Comparison of ENCODE assay signal across 8 cellular contexts in genomic region chr1:17405898-17406759, GRCh38. TPM values are rescaled to one million over a fixed set of nuclear protein-coding genes. Genes with fewer than 3 reads are reported as not detected.
DNase-seq lines count a peak whose midpoint lies in the region; ATAC-seq, FAIRE-seq and TF ChIP-seq lines count a peak whose summit lies in the region.

No MANE protein-coding gene starts in this region.

- H3K36me3 ChIP-seq in astrocyte (ENCODE audit: insufficient read depth, low read length): peaks cover 16% of the 10 kb centered on the region
- H3K36me3 ChIP-seq in sigmoid colon: peaks cover 10 to 42% (median 24%) of the 10 kb centered on the region in 4 donors
- peaks cover 32% of the 10 kb centered on the region for H3K36me3 ChIP-seq in effector memory CD4-positive, alpha-beta T cell (ENCODE audit: control insufficient read depth, insufficient read depth, low read length)

- H3K4me3 ChIP-seq in astrocyte (ENCODE audit: insufficient read depth, low read depth, low read length) (no peak overlapping the region), sigmoid colon (no peak overlapping the region)
- no peak overlapping the region for H3K4me3 ChIP-seq in effector memory CD4-positive, alpha-beta T cell (ENCODE audit: insufficient read depth, low read depth, low read length, poor library complexity, severe bottlenecking)

- TF ChIP-seq POLR2A in sigmoid colon (IDR thresholded peaks at IDR 0.05): no peak

- no peak overlapping the region for H3K27ac ChIP-seq in astrocyte (ENCODE audit: low read depth, low read length)
- no peak overlapping the region for H3K27ac ChIP-seq in sigmoid colon
- no peak overlapping the region for H3K27ac ChIP-seq in effector memory CD4-positive, alpha-beta T cell (ENCODE audit: insufficient read depth, low read length, poor library complexity, severe bottlenecking)

- H4K20me1 ChIP-seq in astrocyte (ENCODE audit: insufficient read depth, low read length): peaks cover 39% of the 10 kb centered on the region

- H3K36me3 Mint-ChIP-seq in astrocyte (ENCODE audit: low read depth, unreplicated experiment): peaks cover 13% of the 10 kb centered on the region

- H3K79me2 ChIP-seq in astrocyte (ENCODE audit: insufficient read depth, low read length): no peaks in the 10 kb centered on the region

- H3K27me3 Mint-ChIP-seq in astrocyte (ENCODE audit: low read depth, unreplicated experiment): no peaks in the 10 kb centered on the region

- in situ Hi-C loops in G401 (cut with HindIII; ENCODE audit: low sequenced_read_pairs) (no loop called here), SK-MEL-5 (cut with HindIII; ENCODE audit: low pct_unique_long_range_greater_than_20kb, low sequenced_read_pairs) (no loop called here)

- no peak overlapping the region for H2AFZ ChIP-seq in astrocyte (ENCODE audit: low read depth, low read length)

- TF ChIP-seq CTCF in astrocyte (IDR thresholded peaks at IDR 0.05; ENCODE audit: insufficient read depth, low read depth, low read length): peak; percentile 59
- peak; percentile 8 to 76 (median 56) for TF ChIP-seq CTCF in sigmoid colon (IDR thresholded peaks at IDR 0.05)

- no peak for ATAC-seq in GM19324 (IDR thresholded peaks at IDR 0.05; ENCODE audit: low FRiP score, unreplicated experiment)

- H3K4me2 ChIP-seq in astrocyte (ENCODE audit: low read length): no peak overlapping the region

- no peak overlapping the region for H3K4me3 Mint-ChIP-seq in astrocyte (ENCODE audit: unreplicated experiment)

- DNase-seq in G401 (ENCODE audit: low spot score) (peak; percentile 78), HS-5 (ENCODE audit: low read depth) (peak; percentile 9), SK-MEL-5 (ENCODE audit: low read depth, low spot score) (peak; percentile 73), astrocyte (ENCODE audit: low read depth) (peak; percentile 23), hepatic stellate cell (ENCODE audit: low spot score) (peak; percentile 85), sigmoid colon (no peak)
- DNase-seq in effector memory CD4-positive, alpha-beta T cell: no peak

- no peak for FAIRE-seq in astrocyte (lab: Jason Lieb, UNC)

- H3K27ac Mint-ChIP-seq in astrocyte (ENCODE audit: unreplicated experiment): no peak overlapping the region

- H3K4me1 ChIP-seq in astrocyte (ENCODE audit: insufficient read depth, low read length) (no peaks in the 10 kb centered on the region), sigmoid colon (no peaks in the 10 kb centered on the region)
- no peaks in the 10 kb centered on the region for H3K4me1 ChIP-seq in effector memory CD4-positive, alpha-beta T cell (ENCODE audit: control insufficient read depth, insufficient read depth, low read length, poor library complexity, severe bottlenecking)

- no peak for TF ChIP-seq EP300 in sigmoid colon (IDR thresholded peaks at IDR 0.05)

- H3K4me1 Mint-ChIP-seq in astrocyte (ENCODE audit: low read depth, unreplicated experiment): no peaks in the 10 kb centered on the region

- intact Hi-C loops in sigmoid colon (cut with DNase I): loop anchor here (10.0 kb wide), 1 partner anchor 281 kb away; no protein-coding TSS in a partner anchor

- H3K27me3 ChIP-seq in astrocyte (ENCODE audit: insufficient read depth, low read length) (no peaks in the 10 kb centered on the region), sigmoid colon (no peaks in the 10 kb centered on the region)
- H3K27me3 ChIP-seq in effector memory CD4-positive, alpha-beta T cell (replicated peaks; ENCODE audit: control insufficient read depth, insufficient read depth, low read length, poor library complexity, severe bottlenecking): no peaks in the 10 kb centered on the region

- 50 to 60% methylated on average over 15 of the region's 15 CpGs for WGBS in sigmoid colon, 2 donors

- no peaks in the 10 kb centered on the region for H3K9me3 Mint-ChIP-seq in astrocyte (ENCODE audit: unreplicated experiment)

- no peaks in the 10 kb centered on the region for H3K9me3 ChIP-seq in astrocyte (ENCODE audit: insufficient read depth, low read depth, low read length)
- H3K9me3 ChIP-seq in sigmoid colon: no peaks in the 10 kb centered on the region
- no peaks in the 10 kb centered on the region for H3K9me3 ChIP-seq in effector memory CD4-positive, alpha-beta T cell (ENCODE audit: control insufficient read depth, low read length)

- H3K9ac ChIP-seq in astrocyte (ENCODE audit: low read length): no peak overlapping the region

RNA-seq across cellular contexts. Expression of gene RCC2, which starts 33.3 kb away (rescaled TPM):
- 120 and 129 TPM in 2 replicates for total RNA-seq in G401 (2014; rRNA removed; shearing (Covaris generic))
- 46.3 and 49.0 TPM in 2 replicates for total RNA-seq in SK-MEL-5 (2014; rRNA removed; shearing (Covaris generic))
- 98.4 and 127 TPM in 2 replicates for polyA plus RNA-seq in SK-MEL-5 (2015; cell fraction: cytosol; rRNA removed)
- polyA plus RNA-seq in SK-MEL-5 (2015; cell fraction: nucleus; rRNA removed): 123 and 131 TPM in 2 replicates
- total RNA-seq in astrocyte (97.4 and 103 TPM in 2 replicates), sigmoid colon (10 to 100 TPM; 12.8 to 21.9 (median 17.8) TPM)
- 10 to 100 TPM; 16.8 to 62.9 (median 28.9) TPM for polyA plus RNA-seq in sigmoid colon

RNA-seq across cellular contexts. Expression of gene PADI6, which starts 34.1 kb away (rescaled TPM):
- not detected in 2 replicates for total RNA-seq in G401 (2014; rRNA removed; shearing (Covaris generic))
- total RNA-seq in SK-MEL-5 (2014; rRNA removed; shearing (Covaris generic)): not detected in 2 replicates
- not detected in 2 replicates for polyA plus RNA-seq in SK-MEL-5 (2015; cell fraction: cytosol; rRNA removed)
- polyA plus RNA-seq in SK-MEL-5 (2015; cell fraction: nucleus; rRNA removed): not detected in 2 replicates
- total RNA-seq in astrocyte (not detected in 2 replicates), sigmoid colon (not detected)
- polyA plus RNA-seq in sigmoid colon: not detected

Comparison
In these comparisons a context has a peak if more than half of its experiments do, and no peak if none do; other contexts are left out.
1. DNase-seq: peak in G401 (single experiment), HS-5 (single experiment), SK-MEL-5 (single experiment), astrocyte (single experiment) and hepatic stellate cell (single experiment); none in sigmoid colon (single experiment) and effector memory CD4-positive, alpha-beta T cell (0 of 3).